Comparison of ENCODE assay signal across 16 cellular contexts in genomic region chr4:81196126-81196650, GRCh38. TPM values are rescaled to one million over a fixed set of nuclear protein-coding genes. Genes with fewer than 3 reads are reported as not detected.
DNase-seq lines count a peak whose midpoint lies in the region; ATAC-seq, FAIRE-seq and TF ChIP-seq lines count a peak whose summit lies in the region.
"Had no signal": no experiment of that assay in that cellular context is flagged by ENCODE, and none has a peak within 500 bp of the region (broad histone marks: within the 10 kb centered on the region; RNA-seq: fewer than 3 reads in every experiment).

No MANE protein-coding gene starts in this region.

- H2BK5ac ChIP-seq in neuronal stem cell (ENCODE audit: low read length) = no peak overlapping the region

- no peaks in the 10 kb centered on the region for H4K20me1 ChIP-seq in HepG2 (ENCODE audit: insufficient read depth, low read length)
- H4K20me1 ChIP-seq: BLaER1 had no signal

- BruUV-seq in HepG2 (replicated peaks; lab: Mats Ljungman, UMichigan) = no TSS peak

- DNase-seq in HepG2 (ENCODE audit: low spot score) (no peak), right lobe of liver (no peak), bronchial epithelial cell (ENCODE audit: low read depth) (peak; percentile 92), neuronal stem cell (ENCODE audit: low spot score) (no peak), HuH-7.5 (ENCODE audit: low spot score) (no peak), GM19238 (ENCODE audit: insufficient read length, low spot score) (no peak)
- DNase-seq: 8988T; AML-193; Caco-2; CD8-positive, alpha-beta memory T cell; GF-D8 had no signal

- no peak overlapping the region for H2AK5ac ChIP-seq in neuronal stem cell (ENCODE audit: low read depth, low read length)

- intact Hi-C loops in HepG2 (cut with micrococcal nuclease; ENCODE audit: unreplicated experiment) = no loop called here
- intact Hi-C loops in right lobe of liver (cut with DNase I) = no loop called here

- H3K4ac ChIP-seq in neuronal stem cell (ENCODE audit: low read length) = no peak overlapping the region

- H3K9ac ChIP-seq in HepG2 (ENCODE audit: insufficient read depth, low read depth, low read length) (no peak overlapping the region), neuronal stem cell (ENCODE audit: low read depth, low read length, poor library complexity) (no peak overlapping the region)
- H3K9ac ChIP-seq: BLaER1 had no signal

- no peak overlapping the region for H3K14ac ChIP-seq in neuronal stem cell (ENCODE audit: low read length)

- POLR2A ChIA-PET in HepG2 (lab: Yijun Ruan, JAX) = no interaction called here

- TF ChIP-seq EP300 in HepG2 (IDR thresholded peaks at IDR 0.05; ENCODE audit: low read depth in 2 of 2, low read length in 2 of 2) (no peak), HepG2 (CRISPR knock-in tag; IDR thresholded peaks at IDR 0.05; ENCODE audit: borderline replicate concordance) (no peak), gastroesophageal sphincter (IDR thresholded peaks at IDR 0.05) (no peak)

- no peak overlapping the region for H4K8ac ChIP-seq in neuronal stem cell (ENCODE audit: low read depth, low read length)

- H3K4me1 ChIP-seq in HepG2 (ENCODE audit: insufficient read depth, low read length) (no peaks in the 10 kb centered on the region), right lobe of liver (no peaks in the 10 kb centered on the region), gastroesophageal sphincter (peaks cover 0 to 55% (median 5%) of the 10 kb centered on the region in 3 donors), muscle layer of duodenum (ENCODE audit: control insufficient read depth in 1 of 2, insufficient read depth in 2 of 2, low read length in 2 of 2) (peaks cover 0 to 12% of the 10 kb centered on the region in 2 donors), neuronal stem cell (ENCODE audit: control insufficient read depth in 2 of 2, insufficient read depth in 1 of 2, low read depth in 1 of 2, low read length in 2 of 2) (peaks cover 0 to 2% of the 10 kb centered on the region in 2 donors)
- H3K4me1 ChIP-seq: BLaER1, Caco-2 had no signal

- WGBS in HepG2 (ENCODE audit: low lambda C conversion rate) = 0% methylated on average over 2 of the region's 3 CpGs
- 35% methylated on average over 3 of the region's 3 CpGs for WGBS in right lobe of liver (ENCODE audit: insufficient coverage, low coverage, low lambda C conversion rate, missing lambda C conversion rate)
- whole genome bisulfite sequencing in gastroesophageal sphincter (ENCODE audit: low coverage in 1 of 2), 2 donors = 51 to 57% methylated on average over 3 of the region's 3 CpGs
- WGBS in neuronal stem cell (ENCODE audit: extremely low coverage in 2 of 2, insufficient read length in 2 of 2, insufficient replicate concordance in 1 of 2), 2 donors = no CpG with 5 or more reads among the region's 3 CpGs

- H3K4me3 ChIP-seq in HepG2 (replicated peaks in 1 of 3; ENCODE audit: insufficient read depth in 1 of 3, low read depth in 2 of 3, low read length in 3 of 3) (no peak overlapping the region), right lobe of liver (no peak overlapping the region), bronchial epithelial cell (ENCODE audit: low read depth, low read length) (no peak overlapping the region), gastroesophageal sphincter (no peak overlapping the region), muscle layer of duodenum (ENCODE audit: low read depth in 1 of 2, low read length in 2 of 2) (no peak overlapping the region), neuronal stem cell (ENCODE audit: low read length in 2 of 2) (no peak overlapping the region)
- H3K4me3 ChIP-seq: BLaER1 had no signal

- TF ChIP-seq CTCF in HepG2 (CRISPR knock-in tag; IDR thresholded peaks at IDR 0.05) (no peak), right lobe of liver (IDR thresholded peaks at IDR 0.05) (no peak), bronchial epithelial cell (IDR thresholded peaks at IDR 0.05; ENCODE audit: insufficient read depth, low read length, severe bottlenecking) (no peak), gastroesophageal sphincter (IDR thresholded peaks at IDR 0.05) (no peak)

- H2AFZ ChIP-seq in HepG2 (ENCODE audit: low read length) (no peak overlapping the region), neuronal stem cell (ENCODE audit: low read length) (no peak overlapping the region)

- H3K27ac ChIP-seq in HepG2 (ENCODE audit: extremely low read length, insufficient read depth, low read length) (no peak overlapping the region), right lobe of liver (no peak overlapping the region), gastroesophageal sphincter (peak overlapping the region; percentile 61 to 73 (median 69)), muscle layer of duodenum (ENCODE audit: low read length) (peak overlapping the region; percentile 54), neuronal stem cell (replicated peaks; ENCODE audit: low read length) (no peak overlapping the region)
- H3K27ac ChIP-seq: BLaER1 had no signal

- TF ChIP-seq POLR2A in HepG2 (IDR thresholded peaks at IDR 0.05; ENCODE audit: insufficient read depth in 1 of 2, low read depth in 2 of 2, low read length in 2 of 2) = no peak
- no peak for TF ChIP-seq POLR2A in right lobe of liver (IDR thresholded peaks at IDR 0.05)
- no peak for TF ChIP-seq POLR2A in gastroesophageal sphincter (IDR thresholded peaks at IDR 0.05)

- H2BK12ac ChIP-seq in neuronal stem cell (ENCODE audit: low read length) = no peak overlapping the region

- CTCF ChIA-PET in HepG2 (lab: Yijun Ruan, JAX; ENCODE audit: low intra/inter-chr PET ratio, low total read pairs) = no interaction called here

- H3K79me2 ChIP-seq in HepG2 (ENCODE audit: insufficient read depth, low read length) = no peaks in the 10 kb centered on the region

- H2BK15ac ChIP-seq in neuronal stem cell (ENCODE audit: low read length) = no peak overlapping the region

- no peak overlapping the region for H2BK120ac ChIP-seq in neuronal stem cell (ENCODE audit: low read depth, low read length)

- in situ Hi-C loops in HepG2 (cut with HindIII; ENCODE audit: extremely low pct_ligation_motif_present, low pct_unique_long_range_greater_than_20kb) = no loop called here

- FAIRE-seq in HepG2 (lab: Jason Lieb, UNC) (no peak), bronchial epithelial cell (lab: Jason Lieb, UNC) (no peak)
- FAIRE-seq: H54 had no signal

- H3K9me3 ChIP-seq in HepG2 (ENCODE audit: low read length) (no peaks in the 10 kb centered on the region), right lobe of liver (no peaks in the 10 kb centered on the region), gastroesophageal sphincter (no peaks in the 10 kb centered on the region), muscle layer of duodenum (ENCODE audit: control insufficient read depth in 1 of 2, low read length in 2 of 2) (no peaks in the 10 kb centered on the region), neuronal stem cell (replicated peaks in 1 of 2; ENCODE audit: control insufficient read depth in 2 of 2, insufficient read depth in 1 of 2, low read depth in 1 of 2, low read length in 2 of 2) (no peaks in the 10 kb centered on the region)
- H3K9me3 ChIP-seq: BLaER1, Caco-2 had no signal

- no peak overlapping the region for H3K4me2 ChIP-seq in HepG2 (ENCODE audit: low read depth, low read length)
- no peak overlapping the region for H3K4me2 ChIP-seq in neuronal stem cell (ENCODE audit: insufficient read depth, low read length, poor library complexity, severe bottlenecking)
- H3K4me2 ChIP-seq: BLaER1 had no signal

- no peaks in the 10 kb centered on the region for H3K27me3 ChIP-seq in HepG2 (ENCODE audit: control insufficient read depth in 1 of 2, insufficient read depth in 2 of 2, low read length in 2 of 2)
- H3K27me3 ChIP-seq in right lobe of liver = no peaks in the 10 kb centered on the region
- no peaks in the 10 kb centered on the region for H3K27me3 ChIP-seq in bronchial epithelial cell (ENCODE audit: control insufficient read depth, insufficient read depth, low read length)
- H3K27me3 ChIP-seq in gastroesophageal sphincter = no peaks in the 10 kb centered on the region
- H3K27me3 ChIP-seq in muscle layer of duodenum (ENCODE audit: low read depth, low read length) = no peaks in the 10 kb centered on the region
- no peaks in the 10 kb centered on the region for H3K27me3 ChIP-seq in neuronal stem cell (ENCODE audit: control insufficient read depth in 3 of 3, insufficient read depth in 3 of 3, low read depth in 1 of 3, low read length in 3 of 3)
- H3K27me3 ChIP-seq: BLaER1 had no signal

- H3K18ac ChIP-seq in neuronal stem cell (ENCODE audit: low read length) = no peak overlapping the region

- H3K36me3 ChIP-seq in HepG2 (replicated peaks in 1 of 2; ENCODE audit: control insufficient read depth in 1 of 2, insufficient read depth in 2 of 2, low read length in 2 of 2) (no peaks in the 10 kb centered on the region), right lobe of liver (no peaks in the 10 kb centered on the region), bronchial epithelial cell (ENCODE audit: control insufficient read depth, insufficient read depth, low read length) (no peaks in the 10 kb centered on the region), gastroesophageal sphincter (no peaks in the 10 kb centered on the region), muscle layer of duodenum (ENCODE audit: control insufficient read depth in 1 of 2, insufficient read depth in 2 of 2, low read length in 2 of 2) (no peaks in the 10 kb centered on the region), neuronal stem cell (replicated peaks in 1 of 2; ENCODE audit: control insufficient read depth in 2 of 2, insufficient read depth in 2 of 2, low read length in 2 of 2) (no peaks in the 10 kb centered on the region)
- H3K36me3 ChIP-seq: BLaER1 had no signal

- no peak overlapping the region for H4K91ac ChIP-seq in neuronal stem cell (ENCODE audit: low read depth, low read length, poor library complexity)

- no peak overlapping the region for H3K23ac ChIP-seq in neuronal stem cell (ENCODE audit: low read depth, low read length, poor library complexity)

- TF ChIP-seq RAD21 in HepG2 (CRISPR knock-in tag; IDR thresholded peaks at IDR 0.05) = no peak

- no peaks in the 10 kb centered on the region for H3K79me1 ChIP-seq in neuronal stem cell (ENCODE audit: low read depth, low read length)

- ATAC-seq in HepG2 = no peak
- ATAC-seq in right lobe of liver = no peak
- no peak for ATAC-seq in gastroesophageal sphincter
- ATAC-seq: HCT116 had no signal

RNA-seq across cellular contexts. Expression of gene PRKG2, which starts 18.8 kb away (rescaled TPM):
- total RNA-seq in HepG2 (2016; rRNA removed; fragmentation: Illumina TruSeq; extraction: Trizol) = 0.04 TPM in 1 of 2 replicates, not detected in the other
- not detected in 2 replicates for total RNA-seq in HepG2 (2016; cell fraction: cytosol; rRNA removed; fragmentation: Illumina TruSeq; extraction: Trizol; ENCODE audit: low read depth)
- not detected in 2 replicates for total RNA-seq in HepG2 (2016; cell fraction: insoluble cytoplasmic fraction; rRNA removed; fragmentation: Illumina TruSeq; extraction: Trizol)
- not detected in 2 replicates for total RNA-seq in HepG2 (2016; cell fraction: membrane; rRNA removed; fragmentation: Illumina TruSeq; extraction: Trizol)
- not detected in 2 replicates for total RNA-seq in HepG2 (2016; cell fraction: nucleus; rRNA removed; fragmentation: Illumina TruSeq; extraction: Trizol)
- 0.03 and 0.04 TPM in 2 replicates for polyA plus RNA-seq in HepG2 (2011; rRNA removed)
- 0.04 TPM in 1 of 2 replicates, not detected in the other for polyA plus RNA-seq in HepG2 (2011; cell fraction: cytosol; rRNA removed)
- polyA plus RNA-seq in HepG2 (2011; cell fraction: nucleus; rRNA removed) = not detected in 2 replicates
- polyA plus RNA-seq in HepG2 (2012) = 0.04 TPM in 1 of 2 replicates, not detected in the other
- not detected in 2 replicates for polyA plus RNA-seq in HepG2 (2016; cell fraction: cytosol; fragmentation: Illumina TruSeq; extraction: Trizol; ENCODE audit: low read depth)
- polyA plus RNA-seq in HepG2 (2016; cell fraction: insoluble cytoplasmic fraction; fragmentation: Illumina TruSeq; extraction: Trizol; ENCODE audit: low read depth) = not detected in 2 replicates
- polyA plus RNA-seq in HepG2 (2016; cell fraction: membrane; fragmentation: Illumina TruSeq; extraction: Trizol; ENCODE audit: low read depth) = 0.03 TPM in 1 of 2 replicates, not detected in the other
- not detected in 2 replicates for polyA plus RNA-seq in HepG2 (2016; cell fraction: nucleus; fragmentation: Illumina TruSeq; extraction: Trizol; ENCODE audit: insufficient read depth, low read depth)
- polyA minus RNA-seq in HepG2 (2011; rRNA and poly(A)+ RNA removed; ENCODE audit: low replicate concordance) = 0.08 TPM in 1 of 2 replicates, not detected in the other
- not detected in 2 replicates for polyA minus RNA-seq in HepG2 (2011; cell fraction: cytosol; rRNA and poly(A)+ RNA removed)
- 0.77 TPM in 1 of 2 replicates, not detected in the other for polyA minus RNA-seq in HepG2 (2011; cell fraction: nucleus; rRNA and poly(A)+ RNA removed)
- total RNA-seq in right lobe of liver = under 1 TPM in 1 of 6 experiments, not detected in 5; 0.17 TPM
- 5.3 and 7.0 TPM in 2 replicates for total RNA-seq in bronchial epithelial cell
- 10 to 100 TPM in 3 of 4 donors, 1 to 10 TPM in 1; 3.9 to 24.9 (median 13.6) TPM for total RNA-seq in gastroesophageal sphincter
- 0.71 TPM for polyA plus RNA-seq in neuronal stem cell (2013, experiment 1 of 2)
- 0.90 TPM for polyA plus RNA-seq in neuronal stem cell (2013, experiment 2 of 2)

Comparison
In these comparisons a context has a peak if more than half of its experiments do, and no peak if none do; other contexts are left out.
1. H3K27ac ChIP-seq: peak in gastroesophageal sphincter (4 of 4) and muscle layer of duodenum (single experiment); none in HepG2 (single experiment), right lobe of liver (0 of 3) and neuronal stem cell (single experiment).